Comparison of ENCODE assay signal across 9 cellular contexts in the genomic region with DNA sequence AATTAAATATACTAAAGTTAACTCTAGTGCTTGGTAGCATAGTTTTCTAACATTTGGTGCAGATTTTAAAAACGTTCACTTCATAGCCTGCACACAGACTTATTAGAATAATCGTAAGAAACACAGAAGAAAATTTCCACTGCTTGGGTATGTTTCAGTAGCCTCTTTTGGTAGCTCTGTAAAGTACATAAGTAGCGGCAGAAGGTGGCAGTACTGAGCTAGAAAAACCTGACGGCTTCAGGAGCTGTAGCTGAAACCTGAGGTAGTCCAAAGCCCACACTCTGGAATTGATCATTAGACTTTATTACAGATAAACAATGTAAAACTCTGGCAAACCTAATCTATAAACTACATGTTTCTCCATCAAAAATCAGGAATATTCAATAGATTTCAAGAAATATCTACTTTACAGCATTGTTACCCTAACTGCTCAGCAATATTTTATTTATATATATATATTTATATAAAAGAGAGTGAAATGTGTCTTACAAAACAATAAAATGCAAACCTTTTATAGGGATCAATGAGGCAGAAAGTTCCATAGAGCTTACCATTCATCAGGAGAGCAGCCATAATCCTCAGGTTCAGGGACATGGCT.
A peak's percentile ranks its signal among the peaks of the same experiment; 100 is the strongest.
DNase-seq lines count a peak whose midpoint lies in the region; ATAC-seq, FAIRE-seq and TF ChIP-seq lines count a peak whose summit lies in the region.
"Had no signal": no experiment of that assay in that cellular context is flagged by ENCODE, and none has a peak within 500 bp of the region (broad histone marks: within the 10 kb centered on the region; RNA-seq: fewer than 3 reads in every experiment).

No MANE protein-coding gene starts in this region.

- no peak overlapping the region for H3K4me3 Mint-ChIP-seq in activated CD8-positive, alpha-beta T cell treated with anti-CD3 and anti-CD28 coated beads, Interleukin-2, amount 10 ng/mL, durations not matched to agents 7 days and 5 days
- H3K4me3 Mint-ChIP-seq in stimulated activated memory B cell treated with anti-CD40 and anti-IgM and Interleukin-4, amounts not matched to agents 10 μg/mL and 1 μg/mL and 100 μg/mL, for 72 hours, result no peak overlapping the region
- H3K4me3 Mint-ChIP-seq: dendritic cell treated with granulocyte-macrophage colony-stimulating factor and Interleukin-4, amounts not matched to agents 40 ng/mL and 50 ng/mL, for 4 days had no signal

- H3K36me3 Mint-ChIP-seq in activated CD8-positive, alpha-beta T cell treated with anti-CD3 and anti-CD28 coated beads, Interleukin-2, amount 10 ng/mL, durations not matched to agents 7 days and 5 days (ENCODE audit: low read depth), result peaks cover 4% of the 10 kb centered on the region
- H3K36me3 Mint-ChIP-seq in stimulated activated memory B cell treated with anti-CD40 and anti-IgM and Interleukin-4, amounts not matched to agents 10 μg/mL and 1 μg/mL and 100 μg/mL, for 72 hours, result peaks cover 9% of the 10 kb centered on the region

- H3K27ac Mint-ChIP-seq in activated CD8-positive, alpha-beta T cell treated with anti-CD3 and anti-CD28 coated beads, Interleukin-2, amount 10 ng/mL, durations not matched to agents 7 days and 5 days, result no peak overlapping the region
- H3K27ac Mint-ChIP-seq in stimulated activated memory B cell treated with anti-CD40 and anti-IgM and Interleukin-4, amounts not matched to agents 10 μg/mL and 1 μg/mL and 100 μg/mL, for 72 hours, result no peak overlapping the region
- H3K27ac Mint-ChIP-seq: dendritic cell treated with granulocyte-macrophage colony-stimulating factor and Interleukin-4, amounts not matched to agents 40 ng/mL and 50 ng/mL, for 4 days had no signal

- no peak overlapping the region for H3K27ac ChIP-seq in endothelial cell of umbilical vein (ENCODE audit: insufficient read depth, low read depth, low read length)

- H3K79me2 ChIP-seq in endothelial cell of umbilical vein (ENCODE audit: control insufficient read depth, insufficient read depth, low read length), result no peaks in the 10 kb centered on the region

- POLR2A ChIA-PET in activated CD8-positive, alpha-beta T cell treated with anti-CD3 and anti-CD28 coated beads, Interleukin-2, amount 10 ng/mL, durations not matched to agents 7 days and 5 days (lab: Charles Lee), result interaction anchor here (1.5 kb wide), 1 partner anchor 88 kb away, joined by 12 read pairs; a partner anchor contains a TSS
- POLR2A ChIA-PET in endothelial cell of umbilical vein (lab: Charles Lee), result no interaction called here

- H3K4me1 Mint-ChIP-seq in activated CD8-positive, alpha-beta T cell treated with anti-CD3 and anti-CD28 coated beads, Interleukin-2, amount 10 ng/mL, durations not matched to agents 7 days and 5 days (ENCODE audit: low read depth), result no peaks in the 10 kb centered on the region
- no peaks in the 10 kb centered on the region for H3K4me1 Mint-ChIP-seq in stimulated activated memory B cell treated with anti-CD40 and anti-IgM and Interleukin-4, amounts not matched to agents 10 μg/mL and 1 μg/mL and 100 μg/mL, for 72 hours

- peak; percentile 88 for ATAC-seq in GM19467 (IDR thresholded peaks at IDR 0.05; ENCODE audit: unreplicated experiment)
- peak; percentile 80 for ATAC-seq in HG03575 (IDR thresholded peaks at IDR 0.05; ENCODE audit: extremely low read depth, insufficient number of reproducible peaks, low FRiP score, unreplicated experiment)
- peak; percentile 85 for ATAC-seq in activated CD8-positive, alpha-beta T cell treated with anti-CD3 and anti-CD28 coated beads, Interleukin-2, amount 10 ng/mL, durations not matched to agents 7 days and 5 days
- ATAC-seq in stimulated activated memory B cell treated with anti-CD40 and anti-IgM and Interleukin-4, amounts not matched to agents 10 μg/mL and 1 μg/mL and 100 μg/mL, for 72 hours, result peak; percentile 83

- H3K9me1 ChIP-seq in endothelial cell of umbilical vein (replicated peaks; ENCODE audit: control insufficient read depth, extremely low read depth, insufficient read depth, low read length), result no peaks in the 10 kb centered on the region

- peak; percentile 80 for FAIRE-seq in endothelial cell of umbilical vein (lab: Jason Lieb, UNC)

- intact Hi-C loops in endothelial cell of umbilical vein (cut with micrococcal nuclease), result loop anchor here (1.0 kb wide), 2 partner anchors 182 to 297 kb away; no protein-coding TSS in a partner anchor

- no peak for TF ChIP-seq POLR2A in endothelial cell of umbilical vein (IDR thresholded peaks at IDR 0.05; ENCODE audit: low read depth, low read length)

- H3K27me3 ChIP-seq in endothelial cell of umbilical vein (ENCODE audit: control insufficient read depth in 2 of 2, insufficient read depth in 2 of 2, low read length in 2 of 2), result peaks cover 0 to 2% of the 10 kb centered on the region in 2 experiments

- no peak overlapping the region for H3K4me2 ChIP-seq in endothelial cell of umbilical vein (ENCODE audit: insufficient read depth, low read length)

- peak; percentile 54 to 63 for TF ChIP-seq CTCF in endothelial cell of umbilical vein (IDR thresholded peaks at IDR 0.05; ENCODE audit: extremely low read depth in 1 of 2, insufficient read depth in 1 of 2, low read depth in 1 of 2, low read length in 2 of 2)

- no peaks in the 10 kb centered on the region for H3K9me3 ChIP-seq in endothelial cell of umbilical vein (replicated peaks; ENCODE audit: control insufficient read depth, insufficient read depth, low read length)

- no peak overlapping the region for H2AFZ ChIP-seq in endothelial cell of umbilical vein (ENCODE audit: low read depth, low read length)

- no peaks in the 10 kb centered on the region for H3K9me3 Mint-ChIP-seq in activated CD8-positive, alpha-beta T cell treated with anti-CD3 and anti-CD28 coated beads, Interleukin-2, amount 10 ng/mL, durations not matched to agents 7 days and 5 days (ENCODE audit: insufficient read depth)
- no peaks in the 10 kb centered on the region for H3K9me3 Mint-ChIP-seq in stimulated activated memory B cell treated with anti-CD40 and anti-IgM and Interleukin-4, amounts not matched to agents 10 μg/mL and 1 μg/mL and 100 μg/mL, for 72 hours
- H3K9me3 Mint-ChIP-seq: dendritic cell treated with granulocyte-macrophage colony-stimulating factor and Interleukin-4, amounts not matched to agents 40 ng/mL and 50 ng/mL, for 4 days had no signal

- H4K20me1 ChIP-seq in endothelial cell of umbilical vein (replicated peaks; ENCODE audit: control insufficient read depth, extremely low read depth, insufficient read depth, low read length), result no peaks in the 10 kb centered on the region

- CTCF ChIA-PET in activated CD8-positive, alpha-beta T cell treated with anti-CD3 and anti-CD28 coated beads, Interleukin-2, amount 10 ng/mL, durations not matched to agents 7 days and 5 days (lab: Charles Lee), result interaction anchor here (0.7 to 4.1 kb wide), 35 partner anchors 8 to 303 kb away, joined by 3 to 49 read pairs (median 4); a partner anchor contains a TSS
- CTCF ChIA-PET in endothelial cell of umbilical vein (lab: Charles Lee), result interaction anchor here (0.6 to 3.9 kb wide), 41 partner anchors 9 to 1857 kb away, joined by 3 to 93 read pairs (median 5); a partner anchor contains a TSS

- dilution Hi-C loops in endothelial cell of umbilical vein (cut with MboI; ENCODE audit: extremely low pct_ligation_motif_present, low sequenced_read_pairs), result no loop called here

- no peaks in the 10 kb centered on the region for H3K36me3 ChIP-seq in endothelial cell of umbilical vein (ENCODE audit: control insufficient read depth in 2 of 2, extremely low read depth in 1 of 2, insufficient read depth in 2 of 2, low read length in 2 of 2)

- no peaks in the 10 kb centered on the region for H3K27me3 Mint-ChIP-seq in activated CD8-positive, alpha-beta T cell treated with anti-CD3 and anti-CD28 coated beads, Interleukin-2, amount 10 ng/mL, durations not matched to agents 7 days and 5 days (ENCODE audit: low read depth)
- no peaks in the 10 kb centered on the region for H3K27me3 Mint-ChIP-seq in stimulated activated memory B cell treated with anti-CD40 and anti-IgM and Interleukin-4, amounts not matched to agents 10 μg/mL and 1 μg/mL and 100 μg/mL, for 72 hours
- H3K27me3 Mint-ChIP-seq: dendritic cell treated with granulocyte-macrophage colony-stimulating factor and Interleukin-4, amounts not matched to agents 40 ng/mL and 50 ng/mL, for 4 days had no signal

- no peaks in the 10 kb centered on the region for H3K4me1 ChIP-seq in endothelial cell of umbilical vein (ENCODE audit: control insufficient read depth, extremely low read depth, insufficient read depth, low read length)

- in situ Hi-C loops in Caki2 (cut with HindIII; ENCODE audit: low pct_unique_long_range_greater_than_20kb, low sequenced_read_pairs), result no loop called here

- no peak overlapping the region for H3K9ac ChIP-seq in endothelial cell of umbilical vein (replicated peaks; ENCODE audit: extremely low read depth, insufficient read depth, low read length)

- H3K4me3 ChIP-seq in endothelial cell of umbilical vein (replicated peaks in 1 of 3; ENCODE audit: insufficient read depth in 1 of 3, low read depth in 1 of 3, low read length in 3 of 3), result no peak overlapping the region

- DNase-seq in Caki2 (ENCODE audit: low read depth) (peak; percentile 15), NCI-H82 (lab: John Stamatoyannopoulos, UW) (peak; percentile 86), endothelial cell of umbilical vein (ENCODE audit: low read depth, low spot score) (peak; percentile 65), myocyte (ENCODE audit: low read depth) (peak; percentile 43)
- peak; percentile 80 for DNase-seq in activated CD8-positive, alpha-beta T cell treated with anti-CD3 and anti-CD28 coated beads, Interleukin-2, amount 10 ng/mL, durations not matched to agents 7 days and 5 days

- no TSS peak for BruUV-seq in endothelial cell of umbilical vein (replicated peaks; lab: Mats Ljungman, UMichigan)

TF ChIP-seq in endothelial cell of umbilical vein, 7 proteins besides CTCF, POLR2A, EP300 and RAD21:
- no peak for TF ChIP-seq MYC (IDR thresholded peaks at IDR 0.05; ENCODE audit: low read depth, low read length)
- TF ChIP-seq FOS (IDR thresholded peaks at IDR 0.05; ENCODE audit: borderline replicate concordance, insufficient read depth, low read length), result no peak
- TF ChIP-seq GATA2 (IDR thresholded peaks at IDR 0.05; ENCODE audit: insufficient read depth, insufficient read length, low read depth, low read length), result no peak
- TF ChIP-seq, protein P1, sequence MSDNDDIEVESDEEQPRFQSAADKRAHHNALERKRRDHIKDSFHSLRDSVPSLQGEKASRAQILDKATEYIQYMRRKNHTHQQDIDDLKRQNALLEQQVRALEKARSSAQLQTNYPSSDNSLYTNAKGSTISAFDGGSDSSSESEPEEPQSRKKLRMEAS (IDR thresholded peaks at IDR 0.05; ENCODE audit: insufficient read depth, insufficient read length), result no peak
- no peak for TF ChIP-seq POLR2AphosphoS5 (IDR thresholded peaks at IDR 0.05; ENCODE audit: insufficient read depth, low read depth, low read length)
- no peak for TF ChIP-seq EZH2 (IDR thresholded peaks at IDR 0.05; ENCODE audit: borderline replicate concordance, low read depth, low read length, severe bottlenecking)
- no peak for TF ChIP-seq JUN (IDR thresholded peaks at IDR 0.05; ENCODE audit: borderline replicate concordance, insufficient read depth, insufficient read length, low read depth)
TF ChIP-seq in endothelial cell of umbilical vein: peak in this region for 0.

Comparison
In these comparisons a context has a peak if more than half of its experiments do, and no peak if none do; other contexts are left out.
1. DNase-seq: peak in every context shown above with its lines; median percentile 86 in NCI-H82; 80 in activated CD8-positive, alpha-beta T cell treated with anti-CD3 and anti-CD28 coated beads, Interleukin-2, amount 10 ng/mL, durations not matched to agents 7 days and 5 days; 65 in endothelial cell of umbilical vein; 43 in myocyte; 15 in Caki2.